ENCODE assay signal across 14 cellular contexts in the genomic region with DNA sequence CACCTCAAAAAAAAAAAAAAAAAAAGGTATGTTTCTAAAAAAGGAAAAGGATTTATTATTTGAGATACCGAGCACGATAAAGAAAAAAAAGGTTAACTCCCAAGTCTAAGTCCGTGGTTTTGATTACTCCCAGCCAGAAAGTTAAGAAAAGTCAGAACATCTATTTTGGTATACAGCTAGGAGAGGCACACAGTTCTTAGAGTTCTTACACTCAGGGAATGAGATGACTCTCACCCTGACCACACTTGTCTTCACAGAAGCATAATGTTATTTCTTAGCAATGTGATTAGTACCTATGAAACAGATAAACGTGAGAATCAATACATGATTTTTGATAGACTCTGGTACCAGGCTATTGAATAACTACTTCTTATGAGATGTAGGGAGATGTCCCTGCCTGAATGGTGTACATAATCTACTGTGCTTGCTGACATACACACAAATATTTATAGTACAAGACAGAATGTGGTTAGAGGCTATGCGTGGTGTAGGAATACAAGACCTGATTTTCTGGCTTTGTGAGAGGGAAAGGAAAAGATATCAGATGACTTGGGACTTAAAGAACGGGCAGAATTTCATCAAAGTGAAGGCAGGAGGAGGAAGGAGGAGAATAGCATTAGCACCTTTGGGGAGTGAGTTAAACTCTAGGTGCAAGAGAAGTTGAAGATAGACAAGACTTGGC. TPM values are rescaled to one million over a fixed set of nuclear protein-coding genes. Genes with fewer than 3 reads are reported as not detected.
DNase-seq lines count a peak whose midpoint lies in the region; ATAC-seq and TF ChIP-seq lines count a peak whose summit lies in the region.
"Had no signal": no experiment of that assay in that cellular context is flagged by ENCODE, and none has a peak within 500 bp of the region (broad histone marks: within the 10 kb centered on the region; RNA-seq: fewer than 3 reads in every experiment).

No MANE protein-coding gene starts in this region.

- H3K4me3 ChIP-seq in GM12865 (ENCODE audit: low read depth, low read length), result no peak overlapping the region
- no peak overlapping the region for H3K4me3 ChIP-seq in LNCaP clone FGC (ENCODE audit: low read depth, low read length)
- H3K4me3 ChIP-seq in coronary artery, result no peak overlapping the region
- H3K4me3 ChIP-seq in gastrocnemius medialis, result no peak overlapping the region
- H3K4me3 ChIP-seq: esophagus muscularis mucosa had no signal

- TF ChIP-seq POLR2A in gastrocnemius medialis (IDR thresholded peaks at IDR 0.05), result no peak

- peaks cover 31 to 51% of the 10 kb centered on the region in 2 donors for H3K4me1 ChIP-seq in gastrocnemius medialis

- intact Hi-C loops in gastrocnemius medialis (cut with DNase I; ENCODE audit: low total_unique reads), result no loop called here

- no peak for TF ChIP-seq CTCF in GM12865 (IDR thresholded peaks at IDR 0.05; ENCODE audit: insufficient read depth, low read depth, low read length, missing control alignments)
- no peak for TF ChIP-seq CTCF in LNCaP clone FGC (IDR thresholded peaks at IDR 0.05; ENCODE audit: control insufficient read depth, extremely low read depth, insufficient read depth)
- no peak for TF ChIP-seq CTCF in coronary artery (IDR thresholded peaks at IDR 0.05)
- no peak for TF ChIP-seq CTCF in gastrocnemius medialis (IDR thresholded peaks at IDR 0.05 in 4 of 5, conservative IDR thresholded peaks at IDR 0.05 in 1 of 5)

- DNase-seq in GM12865 (ENCODE audit: low read depth) (peak; percentile 35), LNCaP clone FGC (ENCODE audit: low read depth) (peak; percentile 73), coronary artery (ENCODE audit: low spot score) (no peak), gastrocnemius medialis (no peak), middle frontal gyrus (ENCODE audit: extremely low spot score, low spot score) (no peak), DMS53 treated with DMSO at 0.1 percent for 48 hours (lab: John Stamatoyannopoulos, UW; ENCODE audit: unreplicated experiment) (no peak)
- DNase-seq: activated B cell treated with CpG ODN at 0.5 μM for 24 hours; activated effector memory CD4-positive, alpha-beta T cell treated with anti-CD3 and anti-CD28 coated beads, Interleukin-2, amount 50 U/mL, for 16 hours; CD4-positive, alpha-beta memory T cell; central memory CD4-positive, alpha-beta T cell; NCI-H2171; stimulated activated naive B cell treated with anti-CD40 and anti-IgM and Interleukin-4, amounts not matched to agents 10 μg/mL and 1 μg/mL and 100 μg/mL, for 72 hours had no signal

- ATAC-seq in gastrocnemius medialis (peak in 1 of 2 donors; percentile 73), GM19395 (IDR thresholded peaks at IDR 0.05; ENCODE audit: unreplicated experiment) (no peak)
- ATAC-seq: stimulated activated naive B cell treated with anti-CD40 and anti-IgM and Interleukin-4, amounts not matched to agents 10 μg/mL and 1 μg/mL and 100 μg/mL, for 72 hours had no signal

- in situ Hi-C loops in gastrocnemius medialis (cut with MboI; ENCODE audit: low sequenced_read_pairs in 4 of 4), result no loop called here

- peaks cover 0 to 5% of the 10 kb centered on the region in 2 donors for H3K36me3 ChIP-seq in gastrocnemius medialis

- H3K9me3 ChIP-seq in gastrocnemius medialis, result no peaks in the 10 kb centered on the region
- H3K9me3 ChIP-seq: esophagus muscularis mucosa had no signal

- H3K27ac ChIP-seq in coronary artery (peak overlapping the region; percentile 15 to 37), gastrocnemius medialis (peak overlapping the region; percentile 52 to 73 (median 62))
- H3K27ac ChIP-seq: esophagus muscularis mucosa had no signal

- H3K27me3 ChIP-seq in gastrocnemius medialis, result no peaks in the 10 kb centered on the region
- H3K27me3 ChIP-seq: esophagus muscularis mucosa had no signal

RNA-seq across cellular contexts. Expression of a gene that starts 31.6 kb away (rescaled TPM):
- total RNA-seq in gastrocnemius medialis, result 10 to 100 TPM in 1 of 4 donors, 1 to 10 TPM in 3; 7.4 to 24.5 (median 8.8) TPM

Comparison
In these comparisons a context has a peak if more than half of its experiments do, and no peak if none do; other contexts are left out.
1. DNase-seq: peak in GM12865 (single experiment) and LNCaP clone FGC (single experiment); none in coronary artery (single experiment), gastrocnemius medialis (0 of 2), middle frontal gyrus (single experiment) and DMS53 treated with DMSO at 0.1 percent for 48 hours (single experiment).